ENCODE assay signal across 16 cellular contexts in genomic region chr21:19122371-19122770, GRCh38.
"Had no signal": no experiment of that assay in that cellular context is flagged by ENCODE, and none has a peak within 500 bp of the region (broad histone marks: within the 10 kb centered on the region; RNA-seq: fewer than 3 reads in every experiment).

No MANE protein-coding gene starts in this region.

- H3K27me3 ChIP-seq: ascending aorta, breast epithelium, gastrocnemius medialis, heart right ventricle, upper lobe of right lung had no signal

- H3K9me3 ChIP-seq: ascending aorta, breast epithelium, gastrocnemius medialis, thoracic aorta, upper lobe of right lung had no signal

- H3K36me3 ChIP-seq: ascending aorta, breast epithelium, gastrocnemius medialis, heart right ventricle, thoracic aorta, upper lobe of right lung had no signal

- DNase-seq: activated CD4-positive, alpha-beta T cell treated with anti-CD3 and anti-CD28 coated beads, Interleukin-2, amount 50 U/mL, for 4 hours; activated gamma-delta T cell; activated T-cell treated with anti-CD3 and anti-CD28 coated beads, Interleukin-2, amount 50 U/mL, for 72 hours; effector CD8-positive, alpha-beta T cell; gastrocnemius medialis; heart right ventricle; immature natural killer cell; mesenchymal stem cell; mucosa of descending colon; naive B cell; stimulated activated naive B cell treated with anti-CD40 and anti-IgM and Interleukin-4, amounts not matched to agents 10 μg/mL and 1 μg/mL and 100 μg/mL, for 72 hours; upper lobe of right lung had no signal

- ATAC-seq: activated T-cell treated with anti-CD3 and anti-CD28 coated beads, Interleukin-2, amount 50 U/mL, for 72 hours; esophagus mucosa; gastrocnemius medialis; heart right ventricle; mucosa of descending colon; stimulated activated naive B cell treated with anti-CD40 and anti-IgM and Interleukin-4, amounts not matched to agents 10 μg/mL and 1 μg/mL and 100 μg/mL, for 72 hours; upper lobe of right lung had no signal

- H3K4me3 ChIP-seq: ascending aorta, breast epithelium, gastrocnemius medialis, heart right ventricle, mucosa of descending colon, thoracic aorta, upper lobe of right lung had no signal

- H3K4me1 ChIP-seq: ascending aorta, breast epithelium, gastrocnemius medialis, heart right ventricle, upper lobe of right lung had no signal

- H3K27ac ChIP-seq: ascending aorta, breast epithelium, gastrocnemius medialis, heart right ventricle, thoracic aorta, upper lobe of right lung had no signal
